ENCODE assay signal across 36 cellular contexts in the genomic region with DNA sequence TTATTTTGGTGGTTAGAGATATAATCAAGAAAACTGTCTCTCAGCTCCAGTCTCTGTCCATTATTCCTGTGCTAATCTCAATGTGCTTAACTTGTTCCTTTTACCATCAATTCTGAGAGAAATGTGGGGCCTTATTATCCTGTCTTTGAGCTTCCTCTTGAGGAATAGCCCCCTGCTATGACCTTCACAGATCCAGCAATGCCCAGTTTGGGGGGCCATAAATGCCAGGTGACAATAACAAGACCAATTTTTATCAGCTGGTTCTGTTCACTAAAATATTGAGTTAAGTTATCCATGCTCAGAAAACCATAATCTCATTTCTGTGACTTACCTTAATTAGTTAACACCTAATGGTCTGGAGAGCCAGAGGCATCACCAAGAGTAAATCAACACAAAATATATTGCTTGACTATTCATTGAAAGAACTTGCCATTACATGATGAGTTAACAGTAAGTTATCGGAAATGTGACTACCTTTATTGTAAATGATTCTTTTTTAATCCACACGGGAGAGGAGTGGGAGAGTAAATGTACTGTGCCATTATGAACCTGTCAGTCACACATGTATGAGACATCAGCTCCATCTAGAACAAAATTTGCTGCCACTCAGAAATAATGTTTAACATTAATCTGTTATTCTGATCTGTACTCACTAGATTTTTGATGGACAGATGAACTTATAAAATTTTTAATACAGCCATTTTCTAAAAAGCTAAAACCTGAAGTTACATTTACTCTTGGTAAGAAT.
"Had no signal": no experiment of that assay in that cellular context is flagged by ENCODE, and none has a peak within 500 bp of the region (broad histone marks: within the 10 kb centered on the region; RNA-seq: fewer than 3 reads in every experiment).

No MANE protein-coding gene starts in this region.

- ATAC-seq: activated CD4-positive, alpha-beta T cell treated with anti-CD3 and anti-CD28 coated beads for 36 hours; activated CD4-positive, CD25-positive, alpha-beta regulatory T cell treated with anti-CD3 and anti-CD28 coated beads, Interleukin-2, amount 50 U/mL, for 24 hours; activated CD8-positive, alpha-beta memory T cell treated with anti-CD3 and anti-CD28 coated beads, Interleukin-2, amount 10 ng/mL, durations not matched to agents 7 days and 5 days; activated CD8-positive, alpha-beta T cell treated with anti-CD3 and anti-CD28 coated beads, Interleukin-2, amount 10 ng/mL, durations not matched to agents 7 days and 5 days; body of pancreas; WTC11 had no signal

- H3K4me1 ChIP-seq: adrenal gland, body of pancreas, breast epithelium had no signal

- H3K27me3 ChIP-seq: body of pancreas, brain microvascular endothelial cell, breast epithelium had no signal

- H3K27ac Mint-ChIP-seq: activated CD4-positive, alpha-beta memory T cell treated with anti-CD3 and anti-CD28 coated beads, Interleukin-2, amount 10 ng/mL, durations not matched to agents 7 days and 5 days; activated CD4-positive, alpha-beta T cell treated with anti-CD3 and anti-CD28 coated beads for 36 hours; activated CD4-positive, alpha-beta T cell treated with anti-CD3 and anti-CD28 coated beads, Interleukin-2, amount 10 ng/mL, durations not matched to agents 7 days and 5 days; activated CD8-positive, alpha-beta memory T cell treated with anti-CD3 and anti-CD28 coated beads, Interleukin-2, amount 10 ng/mL, durations not matched to agents 7 days and 5 days; activated CD8-positive, alpha-beta T cell treated with anti-CD3 and anti-CD28 coated beads, Interleukin-2, amount 10 ng/mL, durations not matched to agents 7 days and 5 days; activated naive CD4-positive, alpha-beta T cell treated with anti-CD3 and anti-CD28 coated beads, Interleukin-2, amount 10 ng/mL, durations not matched to agents 7 days and 5 days; activated naive CD4-positive, alpha-beta T cell treated with anti-CD3 and anti-CD28 coated beads, Interleukin-2, amount 50 U/mL, for 24 hours; activated naive CD8-positive, alpha-beta T cell; activated naive CD8-positive, alpha-beta T cell treated with anti-CD3 and anti-CD28 coated beads, Interleukin-2, amount 10 ng/mL, durations not matched to agents 7 days and 5 days; activated T-cell treated with anti-CD3 and anti-CD28 coated beads, Interleukin-2, amount 50 U/mL, for 24 hours; activated T-helper 2 cell treated with anti-CD3 and anti-CD28 coated beads, Interferon-gamma antibody, Interleukin-2, Interleukin-4, amounts not matched to agents 10 μg/mL and 5 μg/mL and 100 μg/mL, durations not matched to agents 14 hours and 24 hours and 36 hours; T-helper 1 cell treated with Interleukin-12 subunit alpha and Interleukin-12 subunit beta and Interleukin-4 antibody, amounts not matched to agents 30 μg/mL and 1 μg/mL, for 36 hours; T-helper 2 cell treated with Interferon-gamma antibody and Interleukin-4, amounts not matched to agents 5 μg/mL and 100 μg/mL, for 36 hours; WTC11 had no signal

- H3K27me3 Mint-ChIP-seq: activated naive CD4-positive, alpha-beta T cell treated with anti-CD3 and anti-CD28 coated beads, Interleukin-2, amount 10 ng/mL, durations not matched to agents 7 days and 5 days had no signal

- H3K4me1 Mint-ChIP-seq: activated CD4-positive, alpha-beta memory T cell treated with anti-CD3 and anti-CD28 coated beads, Interleukin-2, amount 10 ng/mL, durations not matched to agents 7 days and 5 days; activated CD4-positive, alpha-beta T cell treated with anti-CD3 and anti-CD28 coated beads for 36 hours; activated CD4-positive, alpha-beta T cell treated with anti-CD3 and anti-CD28 coated beads, Interleukin-2, amount 10 ng/mL, durations not matched to agents 7 days and 5 days; activated CD8-positive, alpha-beta memory T cell treated with anti-CD3 and anti-CD28 coated beads, Interleukin-2, amount 10 ng/mL, durations not matched to agents 7 days and 5 days; activated naive CD4-positive, alpha-beta T cell treated with anti-CD3 and anti-CD28 coated beads, Interleukin-2, amount 10 ng/mL, durations not matched to agents 7 days and 5 days; activated naive CD4-positive, alpha-beta T cell treated with anti-CD3 and anti-CD28 coated beads, Interleukin-2, amount 50 U/mL, for 24 hours; activated naive CD8-positive, alpha-beta T cell treated with anti-CD3 and anti-CD28 coated beads, Interleukin-2, amount 10 ng/mL, durations not matched to agents 7 days and 5 days had no signal

- H3K9me3 ChIP-seq: adrenal gland, body of pancreas, breast epithelium had no signal

- H3K4me3 Mint-ChIP-seq: activated CD4-positive, alpha-beta memory T cell treated with anti-CD3 and anti-CD28 coated beads, Interleukin-2, amount 10 ng/mL, durations not matched to agents 7 days and 5 days; activated CD4-positive, alpha-beta T cell treated with anti-CD3 and anti-CD28 coated beads for 36 hours; activated CD4-positive, alpha-beta T cell treated with anti-CD3 and anti-CD28 coated beads, Interleukin-2, amount 10 ng/mL, durations not matched to agents 7 days and 5 days; activated CD8-positive, alpha-beta memory T cell treated with anti-CD3 and anti-CD28 coated beads, Interleukin-2, amount 10 ng/mL, durations not matched to agents 7 days and 5 days; activated CD8-positive, alpha-beta T cell treated with anti-CD3 and anti-CD28 coated beads, Interleukin-2, amount 10 ng/mL, durations not matched to agents 7 days and 5 days; activated naive CD4-positive, alpha-beta T cell treated with anti-CD3 and anti-CD28 coated beads, Interleukin-2, amount 10 ng/mL, durations not matched to agents 7 days and 5 days; activated naive CD4-positive, alpha-beta T cell treated with anti-CD3 and anti-CD28 coated beads, Interleukin-2, amount 50 U/mL, for 24 hours; activated naive CD8-positive, alpha-beta T cell; activated naive CD8-positive, alpha-beta T cell treated with anti-CD3 and anti-CD28 coated beads, Interleukin-2, amount 10 ng/mL, durations not matched to agents 7 days and 5 days; activated T-cell treated with anti-CD3 and anti-CD28 coated beads, Interleukin-2, amount 50 U/mL, for 24 hours; T-helper 1 cell treated with Interleukin-12 subunit alpha and Interleukin-12 subunit beta and Interleukin-4 antibody, amounts not matched to agents 30 μg/mL and 1 μg/mL, for 36 hours; T-helper 2 cell treated with Interferon-gamma antibody and Interleukin-4, amounts not matched to agents 5 μg/mL and 100 μg/mL, for 36 hours; WTC11 had no signal

- H3K36me3 Mint-ChIP-seq: activated CD8-positive, alpha-beta memory T cell treated with anti-CD3 and anti-CD28 coated beads, Interleukin-2, amount 10 ng/mL, durations not matched to agents 7 days and 5 days; activated naive CD4-positive, alpha-beta T cell treated with anti-CD3 and anti-CD28 coated beads, Interleukin-2, amount 10 ng/mL, durations not matched to agents 7 days and 5 days; activated naive CD4-positive, alpha-beta T cell treated with anti-CD3 and anti-CD28 coated beads, Interleukin-2, amount 50 U/mL, for 24 hours; activated naive CD8-positive, alpha-beta T cell; activated naive CD8-positive, alpha-beta T cell treated with anti-CD3 and anti-CD28 coated beads, Interleukin-2, amount 10 ng/mL, durations not matched to agents 7 days and 5 days; WTC11 had no signal

- H3K36me3 ChIP-seq: adrenal gland, brain microvascular endothelial cell, breast epithelium, WERI-Rb-1 had no signal

- DNase-seq: activated CD4-positive, alpha-beta memory T cell treated with anti-CD3 and anti-CD28 coated beads, Interleukin-2, amount 10 ng/mL, durations not matched to agents 7 days and 5 days; activated CD4-positive, alpha-beta T cell treated with anti-CD3 and anti-CD28 coated beads for 1 hour; activated CD4-positive, alpha-beta T cell treated with anti-CD3 and anti-CD28 coated beads for 36 hours; activated CD4-positive, alpha-beta T cell treated with anti-CD3 and anti-CD28 coated beads for 48 hours; activated CD4-positive, alpha-beta T cell treated with anti-CD3 and anti-CD28 coated beads, Interleukin-2, amount 10 ng/mL, durations not matched to agents 7 days and 5 days; activated CD4-positive, alpha-beta T cell treated with anti-CD3 and anti-CD28 coated beads, Interleukin-2, amount 50 U/mL, for 48 hours; activated CD4-positive, CD25-positive, alpha-beta regulatory T cell; activated CD8-positive, alpha-beta memory T cell treated with anti-CD3 and anti-CD28 coated beads for 24 hours; activated CD8-positive, alpha-beta memory T cell treated with anti-CD3 and anti-CD28 coated beads, Interleukin-2, amount 10 ng/mL, durations not matched to agents 7 days and 5 days; activated CD8-positive, alpha-beta memory T cell treated with anti-CD3 and anti-CD28 coated beads, Interleukin-2, amount 50 U/mL, for 48 hours; activated CD8-positive, alpha-beta T cell treated with anti-CD3 and anti-CD28 coated beads, Interleukin-2, amount 10 ng/mL, durations not matched to agents 7 days and 5 days; activated effector memory CD4-positive, alpha-beta T cell treated with Interleukin-2 at 50 U/mL for 16 hours; activated gamma-delta T cell; activated naive CD4-positive, alpha-beta T cell treated with anti-CD3 and anti-CD28 coated beads, Interleukin-2, amount 10 ng/mL, durations not matched to agents 7 days and 5 days; activated naive CD4-positive, alpha-beta T cell treated with Interleukin-2 at 50 U/mL for 16 hours; activated naive CD8-positive, alpha-beta T cell treated with anti-CD3 and anti-CD28 coated beads, Interleukin-2, amount 10 ng/mL, durations not matched to agents 7 days and 5 days; activated T-cell treated with anti-CD3 and anti-CD28 coated beads, Interleukin-2, amount 50 U/mL, for 24 hours; activated T-cell treated with anti-CD3 and anti-CD28 coated beads, Interleukin-2, amount 50 U/mL, for 48 hours; adrenal gland; amniotic stem cell; aorta; body of pancreas; brain microvascular endothelial cell; central memory CD4-positive, alpha-beta T cell; T-helper 1 cell; T-helper 2 cell; T-helper 9 cell; WERI-Rb-1 had no signal

- H3K9me3 Mint-ChIP-seq: activated CD4-positive, alpha-beta memory T cell treated with anti-CD3 and anti-CD28 coated beads, Interleukin-2, amount 10 ng/mL, durations not matched to agents 7 days and 5 days; activated CD4-positive, alpha-beta T cell treated with anti-CD3 and anti-CD28 coated beads, Interleukin-2, amount 10 ng/mL, durations not matched to agents 7 days and 5 days; activated naive CD4-positive, alpha-beta T cell treated with anti-CD3 and anti-CD28 coated beads, Interleukin-2, amount 10 ng/mL, durations not matched to agents 7 days and 5 days; activated naive CD4-positive, alpha-beta T cell treated with anti-CD3 and anti-CD28 coated beads, Interleukin-2, amount 50 U/mL, for 24 hours; activated naive CD8-positive, alpha-beta T cell treated with anti-CD3 and anti-CD28 coated beads, Interleukin-2, amount 10 ng/mL, durations not matched to agents 7 days and 5 days; activated T-cell treated with anti-CD3 and anti-CD28 coated beads, Interleukin-2, amount 50 U/mL, for 24 hours; activated T-helper 2 cell treated with anti-CD3 and anti-CD28 coated beads, Interferon-gamma antibody, Interleukin-2, Interleukin-4, amounts not matched to agents 10 μg/mL and 5 μg/mL and 100 μg/mL, durations not matched to agents 14 hours and 24 hours and 36 hours; T-helper 1 cell treated with Interleukin-12 subunit alpha and Interleukin-12 subunit beta and Interleukin-4 antibody, amounts not matched to agents 30 μg/mL and 1 μg/mL, for 36 hours; T-helper 2 cell treated with Interferon-gamma antibody and Interleukin-4, amounts not matched to agents 5 μg/mL and 100 μg/mL, for 36 hours; WTC11 had no signal

- H3K4me3 ChIP-seq: adrenal gland, body of pancreas, breast epithelium had no signal

- H3K27ac ChIP-seq: adrenal gland, body of pancreas, brain microvascular endothelial cell, breast epithelium, WERI-Rb-1 had no signal
